Comparison of ENCODE assay signal across 1 cellular context in genomic region chr4:123349401-123350190, GRCh38.
TF ChIP-seq lines count a peak whose summit lies in the region.

No MANE protein-coding gene starts in this region.

TF ChIP-seq in K562, 482 proteins besides CTCF, POLR2A, EP300 and RAD21 (continued from another document and continues in another):
- TF ChIP-seq CHD7 (IDR thresholded peaks at IDR 0.05; ENCODE audit: low read depth, low read length) (no peak), GABPB1 (CRISPR knock-in tag; IDR thresholded peaks at IDR 0.05) (no peak), ZNF57 (CRISPR knock-in tag; IDR thresholded peaks at IDR 0.05) (peak; percentile 90; the same call in 1 of the 2 replicates), KAT7 (CRISPR knock-in tag; IDR thresholded peaks at IDR 0.05; ENCODE audit: borderline replicate concordance) (peak; percentile 46; the same call in 1 of the 2 replicates), MYC (IDR thresholded peaks at IDR 0.05; ENCODE audit: low read depth, low read length) (peak; percentile 55; the same call in 1 of the 2 replicates), MYC (CRISPR knock-in tag; IDR thresholded peaks at IDR 0.05; ENCODE audit: borderline replicate concordance, low read depth) (peak; percentile 98), CTBP1 (IDR thresholded peaks at IDR 0.05; ENCODE audit: borderline replicate concordance) (peak; percentile 99), TRIM24 (IDR thresholded peaks at IDR 0.05) (peak; percentile 98 to 99), E2F3 (CRISPR knock-in tag; IDR thresholded peaks at IDR 0.05) (peak; percentile 90), ZNF41 (CRISPR knock-in tag; conservative IDR thresholded peaks at IDR 0.05) (peak; percentile 98), FOXK2 (conservative IDR thresholded peaks at IDR 0.05 in 1 of 2, IDR thresholded peaks at IDR 0.05 in 1 of 2; ENCODE audit: low read depth in 2 of 2) (peak; percentile 44 to 67), ZFP30 (CRISPR knock-in tag; IDR thresholded peaks at IDR 0.05; ENCODE audit: borderline replicate concordance) (0 out of 2 replicates have a peak, but pooled peaks have one; percentile 54), U2AF1 (optimal IDR thresholded peaks at IDR 0.05; ENCODE audit: low read depth, low read length) (no peak), EZH2 (IDR thresholded peaks at IDR 0.05; ENCODE audit: borderline replicate concordance, low read depth, low read length) (peak; percentile 95; the same call in 1 of the 2 replicates), KDM5B (IDR thresholded peaks at IDR 0.05; ENCODE audit: insufficient replicate concordance, low read depth, low read length) (no peak), PREB (CRISPR knock-in tag; IDR thresholded peaks at IDR 0.05) (no peak), CGGBP1 (CRISPR knock-in tag; IDR thresholded peaks at IDR 0.05) (no peak), CBX2 (IDR thresholded peaks at IDR 0.05; ENCODE audit: insufficient read depth, low read length, poor library complexity, severe bottlenecking) (no peak), HNRNPH1 (optimal IDR thresholded peaks at IDR 0.05; ENCODE audit: low read depth, low read length) (no peak), HMGXB4 (CRISPR knock-in tag; IDR thresholded peaks at IDR 0.05) (no peak), ELK3 (CRISPR knock-in tag; IDR thresholded peaks at IDR 0.05) (peak; percentile 95; the same call in 1 of the 2 replicates), VEZF1 (CRISPR knock-in tag; IDR thresholded peaks at IDR 0.05) (peak; percentile 89), MEF2D (tag; conservative IDR thresholded peaks at IDR 0.05; ENCODE audit: low read depth) (peak; percentile 98)
- TF ChIP-seq, protein P1, sequence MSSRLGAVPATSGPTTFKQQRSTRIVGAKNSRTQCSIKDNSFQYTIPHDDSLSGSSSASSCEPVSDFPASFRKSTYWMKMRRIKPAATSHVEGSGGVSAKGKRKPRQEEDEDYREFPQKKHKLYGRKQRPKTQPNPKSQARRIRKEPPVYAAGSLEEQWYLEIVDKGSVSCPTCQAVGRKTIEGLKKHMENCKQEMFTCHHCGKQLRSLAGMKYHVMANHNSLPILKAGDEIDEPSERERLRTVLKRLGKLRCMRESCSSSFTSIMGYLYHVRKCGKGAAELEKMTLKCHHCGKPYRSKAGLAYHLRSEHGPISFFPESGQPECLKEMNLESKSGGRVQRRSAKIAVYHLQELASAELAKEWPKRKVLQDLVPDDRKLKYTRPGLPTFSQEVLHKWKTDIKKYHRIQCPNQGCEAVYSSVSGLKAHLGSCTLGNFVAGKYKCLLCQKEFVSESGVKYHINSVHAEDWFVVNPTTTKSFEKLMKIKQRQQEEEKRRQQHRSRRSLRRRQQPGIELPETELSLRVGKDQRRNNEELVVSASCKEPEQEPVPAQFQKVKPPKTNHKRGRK (tag; IDR thresholded peaks at IDR 0.05) = no peak
- TF ChIP-seq, protein P2, sequence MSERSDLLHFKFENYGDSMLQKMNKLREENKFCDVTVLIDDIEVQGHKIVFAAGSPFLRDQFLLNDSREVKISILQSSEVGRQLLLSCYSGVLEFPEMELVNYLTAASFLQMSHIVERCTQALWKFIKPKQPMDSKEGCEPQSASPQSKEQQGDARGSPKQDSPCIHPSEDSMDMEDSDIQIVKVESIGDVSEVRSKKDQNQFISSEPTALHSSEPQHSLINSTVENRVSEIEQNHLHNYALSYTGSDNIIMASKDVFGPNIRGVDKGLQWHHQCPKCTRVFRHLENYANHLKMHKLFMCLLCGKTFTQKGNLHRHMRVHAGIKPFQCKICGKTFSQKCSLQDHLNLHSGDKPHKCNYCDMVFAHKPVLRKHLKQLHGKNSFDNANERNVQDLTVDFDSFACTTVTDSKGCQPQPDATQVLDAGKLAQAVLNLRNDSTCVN (CRISPR knock-in tag; IDR thresholded peaks at IDR 0.05) = peak; percentile 97; the same call in 1 of the 2 replicates
- TF ChIP-seq, protein P3, sequence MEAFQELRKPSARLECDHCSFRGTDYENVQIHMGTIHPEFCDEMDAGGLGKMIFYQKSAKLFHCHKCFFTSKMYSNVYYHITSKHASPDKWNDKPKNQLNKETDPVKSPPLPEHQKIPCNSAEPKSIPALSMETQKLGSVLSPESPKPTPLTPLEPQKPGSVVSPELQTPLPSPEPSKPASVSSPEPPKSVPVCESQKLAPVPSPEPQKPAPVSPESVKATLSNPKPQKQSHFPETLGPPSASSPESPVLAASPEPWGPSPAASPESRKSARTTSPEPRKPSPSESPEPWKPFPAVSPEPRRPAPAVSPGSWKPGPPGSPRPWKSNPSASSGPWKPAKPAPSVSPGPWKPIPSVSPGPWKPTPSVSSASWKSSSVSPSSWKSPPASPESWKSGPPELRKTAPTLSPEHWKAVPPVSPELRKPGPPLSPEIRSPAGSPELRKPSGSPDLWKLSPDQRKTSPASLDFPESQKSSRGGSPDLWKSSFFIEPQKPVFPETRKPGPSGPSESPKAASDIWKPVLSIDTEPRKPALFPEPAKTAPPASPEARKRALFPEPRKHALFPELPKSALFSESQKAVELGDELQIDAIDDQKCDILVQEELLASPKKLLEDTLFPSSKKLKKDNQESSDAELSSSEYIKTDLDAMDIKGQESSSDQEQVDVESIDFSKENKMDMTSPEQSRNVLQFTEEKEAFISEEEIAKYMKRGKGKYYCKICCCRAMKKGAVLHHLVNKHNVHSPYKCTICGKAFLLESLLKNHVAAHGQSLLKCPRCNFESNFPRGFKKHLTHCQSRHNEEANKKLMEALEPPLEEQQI (IDR thresholded peaks at IDR 0.05) = peak; percentile 98
- TF ChIP-seq, protein P4, sequence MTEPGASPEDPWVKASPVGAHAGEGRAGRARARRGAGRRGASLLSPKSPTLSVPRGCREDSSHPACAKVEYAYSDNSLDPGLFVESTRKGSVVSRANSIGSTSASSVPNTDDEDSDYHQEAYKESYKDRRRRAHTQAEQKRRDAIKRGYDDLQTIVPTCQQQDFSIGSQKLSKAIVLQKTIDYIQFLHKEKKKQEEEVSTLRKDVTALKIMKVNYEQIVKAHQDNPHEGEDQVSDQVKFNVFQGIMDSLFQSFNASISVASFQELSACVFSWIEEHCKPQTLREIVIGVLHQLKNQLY (CRISPR knock-in tag; conservative IDR thresholded peaks at IDR 0.05) = 0 out of 4 replicates have a peak, but pooled peaks of 1 of the 2 experiments have one; percentile 36
